In genomic region chr11:86473991-86474833, GRCh38 we compare ENCODE assay signal across 12 cellular contexts.
A peak's percentile ranks its signal among the peaks of the same experiment; 100 is the strongest.
DNase-seq lines count a peak whose midpoint lies in the region; ATAC-seq and TF ChIP-seq lines count a peak whose summit lies in the region.
"Had no signal": no experiment of that assay in that cellular context is flagged by ENCODE, and none has a peak within 500 bp of the region (broad histone marks: within the 10 kb centered on the region; RNA-seq: fewer than 3 reads in every experiment).

No MANE protein-coding gene starts in this region.

- no peak for TF ChIP-seq CTCF in RWPE1 (conservative IDR thresholded peaks at IDR 0.05; ENCODE audit: low read depth)
- no peak for TF ChIP-seq CTCF in fibroblast of pulmonary artery (IDR thresholded peaks at IDR 0.05; ENCODE audit: low read length, missing control alignments)
- TF ChIP-seq CTCF in omental fat pad (IDR thresholded peaks at IDR 0.05) = no peak

- H3K27ac ChIP-seq in RWPE1 = peak overlapping the region; percentile 62
- H3K27ac ChIP-seq: WERI-Rb-1 had no signal

- POLR2A ChIA-PET in RWPE1 (lab: Yijun Ruan, JAX; ENCODE audit: low non-redundant PET) = no interaction called here

- no peak overlapping the region for H3K4me3 ChIP-seq in fibroblast of pulmonary artery (replicated peaks; ENCODE audit: low read depth, low read length)

- peak; percentile 38 for ATAC-seq in omental fat pad (ENCODE audit: low FRiP score)

- DNase-seq in AG08395 (ENCODE audit: low spot score) = peak; percentile 44
- DNase-seq in RWPE1 (ENCODE audit: low spot score) = peak; percentile 45
- peak; percentile 34 for DNase-seq in fibroblast of pulmonary artery (ENCODE audit: low read depth)
- DNase-seq in omental fat pad (ENCODE audit: low spot score) = no peak
- DNase-seq in NCI-H1930 (lab: John Stamatoyannopoulos, UW) = no peak
- DNase-seq in SIG-M5 treated with dmso at 0.1 percent for 504 hours (lab: John Stamatoyannopoulos, UW; ENCODE audit: unreplicated experiment) = no peak
- DNase-seq in epidermal melanocyte (ENCODE audit: insufficient read length, low spot score) = no peak
- no peak for DNase-seq in MV-4-11 (lab: John Stamatoyannopoulos, UW)
- DNase-seq: DMS79 treated with DMSO at 0.1 percent for 48 hours, head of caudate nucleus, NCI-H187, WERI-Rb-1 had no signal

- CTCF ChIA-PET in RWPE1 (lab: Yijun Ruan, JAX) = interaction anchor here (0.7 kb wide), 1 partner anchor 114 kb away, joined by 3 read pairs; no protein-coding TSS in a partner anchor

Comparison
In these comparisons a context has a peak if more than half of its experiments do, and no peak if none do; other contexts are left out.
1. DNase-seq: peak in AG08395 (single experiment), RWPE1 (single experiment) and fibroblast of pulmonary artery (single experiment); none in omental fat pad (single experiment), NCI-H1930 (0 of 2), SIG-M5 treated with dmso at 0.1 percent for 504 hours (single experiment), epidermal melanocyte (single experiment) and MV-4-11 (single experiment).